Comparison of ENCODE assay signal across 8 cellular contexts in genomic region chr11:12235945-12236743, GRCh38.
DNase-seq lines count a peak whose midpoint lies in the region; ATAC-seq and TF ChIP-seq lines count a peak whose summit lies in the region.

No MANE protein-coding gene starts in this region.

- intact Hi-C loops in esophagus muscularis mucosa (cut with DNase I): loop anchor here (2.0 to 10.0 kb wide), 3 partner anchors 71 to 189 kb away; partner anchors contain the start of gene MICAL2

- H3K9me3 Mint-ChIP-seq in nephron: no peaks in the 10 kb centered on the region

- ATAC-seq in GM18519 (IDR thresholded peaks at IDR 0.05; ENCODE audit: low FRiP score, unreplicated experiment) (peak; percentile 65), HG03064 (IDR thresholded peaks at IDR 0.05; ENCODE audit: low read depth, unreplicated experiment) (peak; percentile 71)

- H3K27me3 Mint-ChIP-seq in nephron (ENCODE audit: low read depth): peaks cover 18% of the 10 kb centered on the region

- peaks cover 0 to 44% (median 27%) of the 10 kb centered on the region in 4 donors for H3K36me3 ChIP-seq in esophagus muscularis mucosa
- no peaks in the 10 kb centered on the region for H3K36me3 ChIP-seq in urinary bladder (ENCODE audit: insufficient read depth)

- H3K9me3 ChIP-seq in esophagus muscularis mucosa: no peaks in the 10 kb centered on the region

- peak; percentile 84 for TF ChIP-seq CTCF in C4-2B (conservative IDR thresholded peaks at IDR 0.05)
- peak; percentile 52 to 73 (median 72) for TF ChIP-seq CTCF in esophagus muscularis mucosa (IDR thresholded peaks at IDR 0.05)
- peak; percentile 69 to 78 (median 73) for TF ChIP-seq CTCF in nephron (IDR thresholded peaks at IDR 0.05; ENCODE audit: unreplicated experiment in 3 of 3)

- 55% methylated on average over 13 of the region's 13 CpGs for WGBS in esophagus muscularis mucosa
- 51% methylated on average over 13 of the region's 13 CpGs for WGBS in urinary bladder

- peak overlapping the region; percentile 26 to 55 (median 33) for H3K27ac Mint-ChIP-seq in nephron

- H3K4me1 ChIP-seq in esophagus muscularis mucosa: peaks cover 18 to 98% (median 91%) of the 10 kb centered on the region in 4 donors
- no peaks in the 10 kb centered on the region for H3K4me1 ChIP-seq in urinary bladder (ENCODE audit: insufficient read depth)

- no peak for TF ChIP-seq POLR2A in esophagus muscularis mucosa (IDR thresholded peaks at IDR 0.05; ENCODE audit: low read depth)

- peaks cover 40% of the 10 kb centered on the region for H3K4me1 Mint-ChIP-seq in nephron

- H3K4me3 ChIP-seq in esophagus muscularis mucosa: no peak overlapping the region
- no peak overlapping the region for H3K4me3 ChIP-seq in urinary bladder (ENCODE audit: low read depth, low read length)

- TF ChIP-seq EP300 in esophagus muscularis mucosa (IDR thresholded peaks at IDR 0.05): no peak

- H3K27ac ChIP-seq in C4-2B (peak overlapping the region; percentile 95), esophagus muscularis mucosa (replicated peaks in 1 of 4) (peak overlapping the region; percentile 82 to 89 (median 88)), urinary bladder (ENCODE audit: low read depth) (peak overlapping the region; percentile 35)

- DNase-seq in NCI-H446 treated with DMSO at 0.1 percent for 48 hours (lab: John Stamatoyannopoulos, UW): peak; percentile 38
- peak; percentile 27 for DNase-seq in activated CD8-positive, alpha-beta memory T cell treated with anti-CD3 and anti-CD28 coated beads, Interleukin-2, amount 50 U/mL, for 24 hours (ENCODE audit: extremely low read depth)
- DNase-seq in esophagus muscularis mucosa (ENCODE audit: extremely low spot score): no peak

- H3K27me3 ChIP-seq in esophagus muscularis mucosa: no peaks in the 10 kb centered on the region

- no peaks in the 10 kb centered on the region for H3K36me3 Mint-ChIP-seq in nephron (ENCODE audit: low read depth)

- no peak overlapping the region for H3K4me3 Mint-ChIP-seq in nephron

Comparison
In these comparisons a context has a peak if more than half of its experiments do, and no peak if none do; other contexts are left out.
1. H3K27ac ChIP-seq: peak in every context shown above with its lines; median percentile 95 in C4-2B; 88 in esophagus muscularis mucosa; 35 in urinary bladder.